Comparison of ENCODE assay signal across 6 cellular contexts in the genomic region with DNA sequence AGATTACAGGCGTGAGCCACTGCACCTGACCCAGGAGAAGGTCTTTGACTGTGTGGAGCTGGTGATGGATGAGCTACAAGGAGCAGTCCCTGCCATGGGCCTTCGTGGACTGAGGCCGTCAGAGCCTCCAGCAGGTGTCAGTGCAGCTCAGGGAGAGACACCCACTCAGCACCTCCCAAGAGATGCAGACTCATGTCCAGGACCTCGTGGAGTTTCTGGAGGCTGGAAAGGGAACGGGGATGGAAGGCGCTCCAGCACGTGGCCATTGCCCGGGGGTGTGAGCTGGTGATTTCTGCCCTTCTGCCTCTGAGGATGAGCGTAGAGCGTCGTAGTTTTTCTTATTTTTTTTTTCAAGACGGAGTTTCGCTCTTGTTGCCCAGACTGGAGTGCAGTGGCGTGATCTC. TPM values are rescaled to one million over a fixed set of nuclear protein-coding genes. Genes with fewer than 3 reads are reported as not detected.
DNase-seq lines count a peak whose midpoint lies in the region; TF ChIP-seq lines count a peak whose summit lies in the region.

No MANE protein-coding gene starts in this region.

- H3K9me3 ChIP-seq in Karpas-422 (ENCODE audit: low read length) = no peaks in the 10 kb centered on the region

- no peak overlapping the region for H3K27ac Mint-ChIP-seq in nephron

- no peaks in the 10 kb centered on the region for H3K9me2 ChIP-seq in Karpas-422 (replicated peaks; ENCODE audit: insufficient read depth, low read length)

- no peaks in the 10 kb centered on the region for H3K9me3 Mint-ChIP-seq in nephron

- H3K27ac ChIP-seq in Karpas-422 (ENCODE audit: low read length) = peak overlapping the region; percentile 69

- no peak overlapping the region for H2AFZ ChIP-seq in Karpas-422 (ENCODE audit: low read length)

- peaks cover 19% of the 10 kb centered on the region for H3K27me3 Mint-ChIP-seq in nephron (ENCODE audit: low read depth)

- peaks cover 4% of the 10 kb centered on the region for H3K36me3 Mint-ChIP-seq in nephron (ENCODE audit: low read depth)

- no peak overlapping the region for H3K4me3 Mint-ChIP-seq in nephron

- DNase-seq in COLO668 (lab: John Stamatoyannopoulos, UW; ENCODE audit: unreplicated experiment) (peak; percentile 75), Karpas-422 (peak; percentile 82), amniotic epithelial cell (ENCODE audit: low read depth) (peak; percentile 73), midbrain (lab: John Stamatoyannopoulos, UW) (no peak), DMS79 (lab: John Stamatoyannopoulos, UW) (no peak)

- no peaks in the 10 kb centered on the region for H4K20me1 ChIP-seq in Karpas-422 (ENCODE audit: insufficient read depth, low read depth, low read length)

- H3K9ac ChIP-seq in Karpas-422 (ENCODE audit: low read length) = no peak overlapping the region

- peaks cover 10% of the 10 kb centered on the region for H3K4me1 Mint-ChIP-seq in nephron

- no peaks in the 10 kb centered on the region for H3K79me2 ChIP-seq in Karpas-422 (ENCODE audit: low read length)

- peak; percentile 41 to 50 (median 41) for TF ChIP-seq CTCF in nephron (IDR thresholded peaks at IDR 0.05; ENCODE audit: unreplicated experiment in 3 of 3)

- peaks cover 13% of the 10 kb centered on the region for H3K4me1 ChIP-seq in Karpas-422 (ENCODE audit: low read length)

- no peak overlapping the region for H3K4me3 ChIP-seq in Karpas-422 (ENCODE audit: low read length)

- H3K27me3 ChIP-seq in Karpas-422 (ENCODE audit: low read length) = no peaks in the 10 kb centered on the region

- H3K36me3 ChIP-seq in Karpas-422 (ENCODE audit: insufficient read depth, low read length) = peaks cover 10% of the 10 kb centered on the region

- H3K4me2 ChIP-seq in Karpas-422 (ENCODE audit: low read depth, low read length, poor library complexity, severe bottlenecking) = no peak overlapping the region

RNA-seq across cellular contexts. Expression of a gene that starts 9.5 kb away (rescaled TPM):
- total RNA-seq in Karpas-422 (2014; rRNA removed; shearing (Covaris generic); ENCODE audit: low replicate concordance) = 8.8 and 19.2 TPM in 2 replicates

RNA-seq across cellular contexts. Expression of a gene that starts 15.1 kb away (rescaled TPM):
- total RNA-seq in Karpas-422 (2014; rRNA removed; shearing (Covaris generic); ENCODE audit: low replicate concordance) = 1.4 and 1.8 TPM in 2 replicates

RNA-seq across cellular contexts. Expression of a gene that starts 31.9 kb away (rescaled TPM):
- 17.8 and 42.7 TPM in 2 replicates for total RNA-seq in Karpas-422 (2014; rRNA removed; shearing (Covaris generic); ENCODE audit: low replicate concordance)

RNA-seq across cellular contexts. Expression of a gene that starts 35.9 kb away (rescaled TPM):
- total RNA-seq in Karpas-422 (2014; rRNA removed; shearing (Covaris generic); ENCODE audit: low replicate concordance) = 0.61 and 0.86 TPM in 2 replicates

RNA-seq across cellular contexts. Expression of a gene that starts 45.9 kb away (rescaled TPM):
- 97.1 and 152 TPM in 2 replicates for total RNA-seq in Karpas-422 (2014; rRNA removed; shearing (Covaris generic); ENCODE audit: low replicate concordance)

Comparison
In these comparisons a context has a peak if more than half of its experiments do, and no peak if none do; other contexts are left out.
1. DNase-seq: peak in COLO668 (single experiment), Karpas-422 (single experiment) and amniotic epithelial cell (single experiment); none in midbrain (single experiment) and DMS79 (single experiment).